ENCODE assay signal across 8 cellular contexts in genomic region chr3:13414040-13414729, GRCh38. TPM values are rescaled to one million over a fixed set of nuclear protein-coding genes. Genes with fewer than 3 reads are reported as not detected.
A peak's percentile ranks its signal among the peaks of the same experiment; 100 is the strongest.
DNase-seq lines count a peak whose midpoint lies in the region; ATAC-seq and TF ChIP-seq lines count a peak whose summit lies in the region.

No MANE protein-coding gene starts in this region.

- peak; percentile 94 for ATAC-seq in GM21423 (IDR thresholded peaks at IDR 0.05; ENCODE audit: unreplicated experiment)

- DNase-seq in Daoy (ENCODE audit: low read depth) (peak; percentile 43), HT-29 (ENCODE audit: low spot score) (peak; percentile 19), erythroblast (lab: John Stamatoyannopoulos, UW) (peak; percentile 58 to 76), NCI-H446 (lab: John Stamatoyannopoulos, UW) (no peak), COLO829 (ENCODE audit: low spot score) (no peak)
- peak; percentile 47 to 60 for DNase-seq in activated CD4-positive, alpha-beta T cell treated with anti-CD3 and anti-CD28 coated beads for 4 hours
- DNase-seq in stimulated activated CD4-positive, alpha-beta T cell treated with anti-CD3 and anti-CD28 coated beads, Interleukin-4, amount 100 ng/mL, for 48 hours (ENCODE audit: low read depth in 2 of 2), result peak; percentile 51 to 60

- peak; percentile 67 for TF ChIP-seq POLR2A in erythroblast (IDR thresholded peaks at IDR 0.05; ENCODE audit: low read length)

RNA-seq across cellular contexts. Expression of gene NUP210, which starts 5.9 kb away (rescaled TPM):
- 8.9 and 9.2 TPM in 2 replicates for total RNA-seq in Daoy (2014; rRNA removed; shearing (Covaris generic))
- 75.3 and 77.2 TPM in 2 replicates for total RNA-seq in HT-29 (2014; rRNA removed; shearing (Covaris generic))

Comparison
In these comparisons a context has a peak if more than half of its experiments do, and no peak if none do; other contexts are left out.
1. DNase-seq: peak in Daoy (single experiment), HT-29 (single experiment), activated CD4-positive, alpha-beta T cell treated with anti-CD3 and anti-CD28 coated beads for 4 hours (2 of 2), erythroblast (2 of 2) and stimulated activated CD4-positive, alpha-beta T cell treated with anti-CD3 and anti-CD28 coated beads, Interleukin-4, amount 100 ng/mL, for 48 hours (2 of 2); none in NCI-H446 (0 of 2) and COLO829 (single experiment).